In genomic region chr16:70043538-70044067, GRCh38 we compare ENCODE assay signal across 8 cellular contexts.
DNase-seq lines count a peak whose midpoint lies in the region; ATAC-seq, FAIRE-seq and TF ChIP-seq lines count a peak whose summit lies in the region.
"Not testable (repeated sequence)": the region's sequence is repeated elsewhere in the genome, so short reads cannot be mapped to it uniquely, and the experiment has no call there.

No MANE protein-coding gene starts in this region.

- H3K27me3 Mint-ChIP-seq in osteocyte (ENCODE audit: unreplicated experiment): not testable (repeated sequence)

- not testable (repeated sequence) for H3K4me3 ChIP-seq in adipocyte (ENCODE audit: low read length); K562; endothelial cell of umbilical vein (replicated peaks in 1 of 3; ENCODE audit: insufficient read depth in 1 of 3, low read depth in 1 of 3, low read length in 3 of 3); aorta (ENCODE audit: low read length in 2 of 2)

- H3K36me3 Mint-ChIP-seq in osteocyte (ENCODE audit: unreplicated experiment): not testable (repeated sequence)

- not testable (repeated sequence) for BruUV-seq in K562 (replicated peaks; lab: Mats Ljungman, UMichigan); endothelial cell of umbilical vein (replicated peaks; lab: Mats Ljungman, UMichigan)

- H3K4me3 Mint-ChIP-seq in osteocyte (ENCODE audit: unreplicated experiment): not testable (repeated sequence)

- POLR2A ChIA-PET in K562 (lab: Yijun Ruan, JAX): interaction anchor here (1.8 kb wide), 1 partner anchor 16 kb away, joined by 4 read pairs; no protein-coding TSS in a partner anchor
- POLR2A ChIA-PET in endothelial cell of umbilical vein (lab: Charles Lee): not testable (repeated sequence)

- H3K9me3 ChIP-seq in adipocyte (ENCODE audit: control insufficient read depth, low read length); K562 (replicated peaks; ENCODE audit: control insufficient read depth, insufficient read depth, low read depth, low read length); endothelial cell of umbilical vein (replicated peaks; ENCODE audit: control insufficient read depth, insufficient read depth, low read length); aorta (ENCODE audit: control insufficient read depth, low read length): not testable (repeated sequence)

- TF ChIP-seq POLR2A in K562 (conservative IDR thresholded peaks at IDR 0.05); endothelial cell of umbilical vein (IDR thresholded peaks at IDR 0.05; ENCODE audit: low read depth, low read length): not testable (repeated sequence)

- not testable (repeated sequence) for H4K20me1 ChIP-seq in K562 (replicated peaks; ENCODE audit: control insufficient read depth, insufficient read depth, low read length); endothelial cell of umbilical vein (replicated peaks; ENCODE audit: control insufficient read depth, extremely low read depth, insufficient read depth, low read length)

- CTCF ChIA-PET in K562 (lab: Yijun Ruan, JAX; ENCODE audit: low intra/inter-chr PET ratio); endothelial cell of umbilical vein (lab: Charles Lee): not testable (repeated sequence)

- peaks cover 11% of the 10 kb centered on the region for H3K4me1 Mint-ChIP-seq in osteocyte (ENCODE audit: unreplicated experiment)

- not testable (repeated sequence) for H3K9me1 ChIP-seq in K562 (ENCODE audit: control insufficient read depth, insufficient read depth, low read length); endothelial cell of umbilical vein (replicated peaks; ENCODE audit: control insufficient read depth, extremely low read depth, insufficient read depth, low read length)

- TF ChIP-seq CTCF in K562 (IDR thresholded peaks at IDR 0.05 in 2 of 3, conservative IDR thresholded peaks at IDR 0.05 in 1 of 3; ENCODE audit: insufficient read depth in 2 of 3, low read depth in 1 of 3, low read length in 3 of 3); endothelial cell of umbilical vein (IDR thresholded peaks at IDR 0.05; ENCODE audit: extremely low read depth in 1 of 2, insufficient read depth in 1 of 2, low read depth in 1 of 2, low read length in 2 of 2); osteocyte (IDR thresholded peaks at IDR 0.05): not testable (repeated sequence)

- H3K36me3 ChIP-seq in adipocyte (ENCODE audit: control insufficient read depth, insufficient read depth, low read length, severe bottlenecking); K562 (ENCODE audit: control insufficient read depth, insufficient read depth, low read length); endothelial cell of umbilical vein (ENCODE audit: control insufficient read depth in 2 of 2, extremely low read depth in 1 of 2, insufficient read depth in 2 of 2, low read length in 2 of 2); aorta (ENCODE audit: control insufficient read depth in 1 of 2, insufficient read depth in 2 of 2, low read length in 1 of 2): not testable (repeated sequence)

- ATAC-seq in K562 (peak; percentile 56), aorta (ENCODE audit: low FRiP score) (peak; percentile 26)

- H2AFZ ChIP-seq in K562 (ENCODE audit: low read depth, low read length); endothelial cell of umbilical vein (ENCODE audit: low read depth, low read length): not testable (repeated sequence)

- H3K9me3 Mint-ChIP-seq in osteocyte (ENCODE audit: unreplicated experiment): not testable (repeated sequence)

- not testable (repeated sequence) for TF ChIP-seq EP300 in K562 (IDR thresholded peaks at IDR 0.05; ENCODE audit: low read length)

- not testable (repeated sequence) for H3K4me1 ChIP-seq in adipocyte (ENCODE audit: control insufficient read depth, insufficient read depth, low read length); K562 (replicated peaks in 1 of 2; ENCODE audit: control insufficient read depth in 2 of 2, insufficient read depth in 2 of 2, low read length in 2 of 2); endothelial cell of umbilical vein (ENCODE audit: control insufficient read depth, extremely low read depth, insufficient read depth, low read length); aorta (ENCODE audit: control insufficient read depth in 1 of 2, insufficient read depth in 2 of 2, low read length in 2 of 2)

- intact Hi-C loops in K562 (cut with micrococcal nuclease); endothelial cell of umbilical vein (cut with micrococcal nuclease); aorta (cut with DNase I): not testable (repeated sequence)

- H3K4me2 ChIP-seq in K562 (ENCODE audit: insufficient read depth, low read length); endothelial cell of umbilical vein (ENCODE audit: insufficient read depth, low read length): not testable (repeated sequence)

- H3K27ac Mint-ChIP-seq in osteocyte (ENCODE audit: unreplicated experiment): peak overlapping the region; percentile 10

- peak; percentile 39 for DNase-seq in EL
- peak; percentile 12 for DNase-seq in LHCN-M2 (ENCODE audit: low read depth)
- DNase-seq in adipocyte (ENCODE audit: low read depth): peak; percentile 17
- DNase-seq in K562 (ENCODE audit: extremely low read depth in 1 of 4, low spot score in 3 of 4); endothelial cell of umbilical vein (ENCODE audit: low read depth, low spot score); osteocyte (ENCODE audit: extremely low spot score, unreplicated experiment); aorta: not testable (repeated sequence)
- peak; percentile 41 for DNase-seq in iris pigment epithelial cell (ENCODE audit: low read depth)

- H3K9ac ChIP-seq in adipocyte (ENCODE audit: low read length); endothelial cell of umbilical vein (replicated peaks; ENCODE audit: extremely low read depth, insufficient read depth, low read length): not testable (repeated sequence)
- H3K9ac ChIP-seq in K562 (ENCODE audit: insufficient read depth in 1 of 2, low read depth in 2 of 2, low read length in 2 of 2): peak overlapping the region in 1 of 2 experiments; percentile 52; a peak in 1 of 4 replicates

- in situ Hi-C loops in K562 (cut with MboI): not testable (repeated sequence)

- not testable (repeated sequence) for H3K27me3 ChIP-seq in adipocyte (replicated peaks; ENCODE audit: control insufficient read depth, insufficient read depth, low read length); K562 (ENCODE audit: control insufficient read depth in 2 of 2, insufficient read depth in 2 of 2, low read length in 2 of 2); endothelial cell of umbilical vein (ENCODE audit: control insufficient read depth in 2 of 2, insufficient read depth in 2 of 2, low read length in 2 of 2); aorta (ENCODE audit: control insufficient read depth in 1 of 2, insufficient read depth in 2 of 2, low read length in 1 of 2)

- not testable (repeated sequence) for TF ChIP-seq RAD21 in K562 (CRISPR knock-in tag; conservative IDR thresholded peaks at IDR 0.05 in 1 of 2, IDR thresholded peaks at IDR 0.05 in 1 of 2)

- H3K27ac ChIP-seq in K562 (ENCODE audit: extremely low read depth, low read depth, low read length); endothelial cell of umbilical vein (ENCODE audit: insufficient read depth, low read depth, low read length); aorta (ENCODE audit: low read depth in 1 of 2, low read length in 2 of 2): not testable (repeated sequence)

- peak; percentile 52 for FAIRE-seq in K562 (lab: Jason Lieb, UNC)
- peak; percentile 31 for FAIRE-seq in endothelial cell of umbilical vein (lab: Jason Lieb, UNC)

- H3K79me2 ChIP-seq in K562 (ENCODE audit: control insufficient read depth, insufficient read depth, low read length); endothelial cell of umbilical vein (ENCODE audit: control insufficient read depth, insufficient read depth, low read length): not testable (repeated sequence)

- 38% methylated on average over 5 of the region's 7 CpGs for WGBS in K562 (ENCODE audit: insufficient coverage, low coverage, missing lambda C conversion rate)
- WGBS in aorta, 2 donors: 35 to 36% methylated on average over 5 to 7 of the region's 7 CpGs

- dilution Hi-C loops in endothelial cell of umbilical vein (cut with MboI; ENCODE audit: extremely low pct_ligation_motif_present, low sequenced_read_pairs): not testable (repeated sequence)

TF ChIP-seq in K562, 482 proteins besides CTCF, POLR2A, EP300 and RAD21:
- TF ChIP-seq FOSL1 (tag; conservative IDR thresholded peaks at IDR 0.05) (peak; percentile 40; the same call in 1 of the 2 replicates), JUND (IDR thresholded peaks at IDR 0.05; ENCODE audit: borderline replicate concordance, low read depth, low read length) (0 out of 2 replicates have a peak, but pooled peaks have one; percentile 22)
- not testable (repeated sequence) for TF ChIP-seq JUND (tag; IDR thresholded peaks at IDR 0.05; ENCODE audit: borderline replicate concordance, low read depth, low read length)
